ENCODE assay signal across 29 cellular contexts in genomic region chr22:35135165-35135564, GRCh38.
DNase-seq lines count a peak whose midpoint lies in the region; ATAC-seq and TF ChIP-seq lines count a peak whose summit lies in the region.
"Had no signal": no experiment of that assay in that cellular context is flagged by ENCODE, and none has a peak within 500 bp of the region (broad histone marks: within the 10 kb centered on the region; RNA-seq: fewer than 3 reads in every experiment).

No MANE protein-coding gene starts in this region.

- CTCF ChIA-PET in activated CD8-positive, alpha-beta T cell treated with anti-CD3 and anti-CD28 coated beads, Interleukin-2, amount 10 ng/mL, durations not matched to agents 7 days and 5 days (lab: Charles Lee), result no interaction called here
- CTCF ChIA-PET in activated CD8-positive, alpha-beta T cell treated with anti-CD3 and anti-CD28 coated beads for 36 hours (lab: Charles Lee), result no interaction called here

- H3K4me1 ChIP-seq in endodermal cell (ENCODE audit: control insufficient read depth, insufficient read depth, low read length) (peaks cover 11% of the 10 kb centered on the region), transverse colon (peaks cover 7 to 32% (median 15%) of the 10 kb centered on the region in 4 donors)
- H3K4me1 ChIP-seq: BE2C, gastrocnemius medialis, pancreas had no signal

- H3K27ac ChIP-seq in endodermal cell (ENCODE audit: low read depth, low read length), result peak overlapping the region; percentile 5
- peak overlapping the region; percentile 58 to 82 (median 63) for H3K27ac ChIP-seq in transverse colon
- H3K27ac ChIP-seq: gastrocnemius medialis, pancreas had no signal

- intact Hi-C loops in activated CD8-positive, alpha-beta T cell treated with anti-CD3 and anti-CD28 coated beads for 36 hours (cut with micrococcal nuclease), result no loop called here
- intact Hi-C loops in transverse colon (cut with DNase I; ENCODE audit: low total_unique reads), result no loop called here

- TF ChIP-seq EP300 in transverse colon (IDR thresholded peaks at IDR 0.05; ENCODE audit: low read depth), result no peak

- peaks cover 26% of the 10 kb centered on the region for H3K4me1 Mint-ChIP-seq in activated CD8-positive, alpha-beta T cell treated with anti-CD3 and anti-CD28 coated beads, Interleukin-2, amount 10 ng/mL, durations not matched to agents 7 days and 5 days (ENCODE audit: low read depth)
- H3K4me1 Mint-ChIP-seq in activated CD8-positive, alpha-beta T cell treated with anti-CD3 and anti-CD28 coated beads for 36 hours (ENCODE audit: low read depth), result no peaks in the 10 kb centered on the region
- peaks cover 58% of the 10 kb centered on the region for H3K4me1 Mint-ChIP-seq in endodermal cell
- H3K4me1 Mint-ChIP-seq: memory B cell had no signal

- H3K9me3 ChIP-seq in endodermal cell (ENCODE audit: control insufficient read depth, low read length), result no peaks in the 10 kb centered on the region
- H3K9me3 ChIP-seq in transverse colon, result no peaks in the 10 kb centered on the region
- H3K9me3 ChIP-seq: BE2C, gastrocnemius medialis, MG63, pancreas had no signal

- no peaks in the 10 kb centered on the region for H3K36me3 Mint-ChIP-seq in activated CD8-positive, alpha-beta T cell treated with anti-CD3 and anti-CD28 coated beads, Interleukin-2, amount 10 ng/mL, durations not matched to agents 7 days and 5 days (ENCODE audit: low read depth)
- no peaks in the 10 kb centered on the region for H3K36me3 Mint-ChIP-seq in activated CD8-positive, alpha-beta T cell treated with anti-CD3 and anti-CD28 coated beads for 36 hours (ENCODE audit: low read depth)
- H3K36me3 Mint-ChIP-seq in endodermal cell (ENCODE audit: low read depth), result no peaks in the 10 kb centered on the region
- H3K36me3 Mint-ChIP-seq: memory B cell; naive thymus-derived CD8-positive, alpha-beta T cell; T-cell had no signal

- peak overlapping the region; percentile 65 for H3K27ac Mint-ChIP-seq in activated CD8-positive, alpha-beta T cell treated with anti-CD3 and anti-CD28 coated beads, Interleukin-2, amount 10 ng/mL, durations not matched to agents 7 days and 5 days
- H3K27ac Mint-ChIP-seq in activated CD8-positive, alpha-beta T cell treated with anti-CD3 and anti-CD28 coated beads for 36 hours, result no peak overlapping the region
- H3K27ac Mint-ChIP-seq in endodermal cell, result no peak overlapping the region
- H3K27ac Mint-ChIP-seq: HFFc6; IgD-negative memory B cell; memory B cell; naive thymus-derived CD8-positive, alpha-beta T cell; T-cell had no signal

- no peak for DNase-seq in activated CD8-positive, alpha-beta T cell treated with anti-CD3 and anti-CD28 coated beads, Interleukin-2, amount 10 ng/mL, durations not matched to agents 7 days and 5 days
- DNase-seq in activated CD8-positive, alpha-beta T cell treated with anti-CD3 and anti-CD28 coated beads for 36 hours, result no peak
- DNase-seq in NCI-H69 (lab: John Stamatoyannopoulos, UW) (peak; percentile 56), endodermal cell (no peak), transverse colon (no peak), anterior cingulate cortex (lab: John Stamatoyannopoulos, UW) (no peak), HuH-7.5 (ENCODE audit: low spot score) (no peak), RKO (ENCODE audit: low spot score) (no peak)
- DNase-seq: activated CD4-positive, alpha-beta T cell treated with anti-CD3 and anti-CD28 coated beads, Interleukin-2, amount 10 ng/mL, durations not matched to agents 24 days and 14 days; activated CD8-positive, alpha-beta memory T cell treated with anti-CD3 and anti-CD28 coated beads, Interleukin-2, amount 50 U/mL, for 48 hours; activated effector memory CD4-positive, alpha-beta T cell treated with Interleukin-2 at 50 U/mL for 16 hours; BE2C; effector CD8-positive, alpha-beta T cell; gastrocnemius medialis; HFFc6; kidney glomerular epithelial cell; MG63; naive thymus-derived CD8-positive, alpha-beta T cell; NCI-H146; NCI-H2171 treated with DMSO at 0.1 percent for 48 hours; NCI-H526 treated with DMSO at 0.1 percent for 48 hours; pancreas; right cardiac atrium; SHP77 treated with DMSO at 0.1 percent for 48 hours; stimulated activated CD4-positive, alpha-beta T cell treated with anti-CD3 and anti-CD28 coated beads, Interleukin-15, amount 100 ng/mL, for 24 hours; T-cell had no signal

- H3K27me3 Mint-ChIP-seq in activated CD8-positive, alpha-beta T cell treated with anti-CD3 and anti-CD28 coated beads, Interleukin-2, amount 10 ng/mL, durations not matched to agents 7 days and 5 days (ENCODE audit: low read depth), result peaks cover 14% of the 10 kb centered on the region
- peaks cover 19% of the 10 kb centered on the region for H3K27me3 Mint-ChIP-seq in activated CD8-positive, alpha-beta T cell treated with anti-CD3 and anti-CD28 coated beads for 36 hours
- peaks cover 31% of the 10 kb centered on the region for H3K27me3 Mint-ChIP-seq in endodermal cell (ENCODE audit: insufficient read depth)

- TF ChIP-seq POLR2A in transverse colon (IDR thresholded peaks at IDR 0.05), result no peak

- peak overlapping the region; percentile 20 for H3K4me3 Mint-ChIP-seq in activated CD8-positive, alpha-beta T cell treated with anti-CD3 and anti-CD28 coated beads, Interleukin-2, amount 10 ng/mL, durations not matched to agents 7 days and 5 days
- H3K4me3 Mint-ChIP-seq in activated CD8-positive, alpha-beta T cell treated with anti-CD3 and anti-CD28 coated beads for 36 hours, result no peak overlapping the region
- no peak overlapping the region for H3K4me3 Mint-ChIP-seq in endodermal cell
- H3K4me3 Mint-ChIP-seq: activated CD4-positive, alpha-beta T cell treated with anti-CD3 and anti-CD28 coated beads, Interleukin-2, amount 10 ng/mL, durations not matched to agents 24 days and 14 days; HFFc6; IgD-negative memory B cell; memory B cell; naive thymus-derived CD8-positive, alpha-beta T cell; T-cell had no signal

- in situ Hi-C loops in transverse colon (cut with MboI; ENCODE audit: low pct_ligation_motif_present in 1 of 4, low pct_unique_long_range_greater_than_20kb in 1 of 4, low sequenced_read_pairs in 3 of 4), result no loop called here

- no peak for TF ChIP-seq CTCF in activated CD8-positive, alpha-beta T cell treated with anti-CD3 and anti-CD28 coated beads for 36 hours (IDR thresholded peaks at IDR 0.05)
- TF ChIP-seq CTCF in endodermal cell (conservative IDR thresholded peaks at IDR 0.05) (no peak), transverse colon (IDR thresholded peaks at IDR 0.05) (no peak)

- WGBS in endodermal cell (ENCODE audit: insufficient coverage in 1 of 2, insufficient read length in 1 of 2), 2 experiments, result 54 to 57% methylated on average over 3 to 5 of the region's 5 CpGs
- 40 to 52% methylated on average over 1 to 5 of the region's 5 CpGs for WGBS in transverse colon (ENCODE audit: low coverage in 1 of 2), 2 donors

- H3K27me3 ChIP-seq in endodermal cell (ENCODE audit: control insufficient read depth, insufficient read depth, low read length, poor library complexity, severe bottlenecking) (peaks cover 44% of the 10 kb centered on the region), transverse colon (no peaks in the 10 kb centered on the region)
- H3K27me3 ChIP-seq: BE2C, MG63, pancreas had no signal

- no peak overlapping the region for H3K9ac ChIP-seq in endodermal cell (ENCODE audit: extremely low read depth, low read length, poor library complexity, severe bottlenecking)

- H3K4me3 ChIP-seq in endodermal cell (ENCODE audit: low read length), result peak overlapping the region; percentile 15
- H3K4me3 ChIP-seq in transverse colon, result peak overlapping the region in 1 of 4 donors; percentile 2
- H3K4me3 ChIP-seq: gastrocnemius medialis, MG63, pancreas had no signal

- no peak for ATAC-seq in activated CD8-positive, alpha-beta T cell treated with anti-CD3 and anti-CD28 coated beads, Interleukin-2, amount 10 ng/mL, durations not matched to agents 7 days and 5 days
- ATAC-seq in activated CD8-positive, alpha-beta T cell treated with anti-CD3 and anti-CD28 coated beads for 36 hours, result no peak
- ATAC-seq: esophagus mucosa; gastrocnemius medialis; naive thymus-derived CD8-positive, alpha-beta T cell; T-cell had no signal

- H3K9me3 Mint-ChIP-seq in activated CD8-positive, alpha-beta T cell treated with anti-CD3 and anti-CD28 coated beads, Interleukin-2, amount 10 ng/mL, durations not matched to agents 7 days and 5 days (ENCODE audit: insufficient read depth), result no peaks in the 10 kb centered on the region
- H3K9me3 Mint-ChIP-seq in activated CD8-positive, alpha-beta T cell treated with anti-CD3 and anti-CD28 coated beads for 36 hours, result no peaks in the 10 kb centered on the region
- H3K9me3 Mint-ChIP-seq in endodermal cell, result no peaks in the 10 kb centered on the region
- H3K9me3 Mint-ChIP-seq: activated CD4-positive, alpha-beta T cell treated with anti-CD3 and anti-CD28 coated beads, Interleukin-2, amount 10 ng/mL, durations not matched to agents 24 days and 14 days; memory B cell; naive thymus-derived CD8-positive, alpha-beta T cell; T-cell had no signal

- H3K36me3 ChIP-seq in endodermal cell (ENCODE audit: control insufficient read depth, insufficient read depth, low read length) (no peaks in the 10 kb centered on the region), transverse colon (no peaks in the 10 kb centered on the region)
- H3K36me3 ChIP-seq: BE2C, gastrocnemius medialis, MG63, pancreas had no signal

- POLR2A ChIA-PET in activated CD8-positive, alpha-beta T cell treated with anti-CD3 and anti-CD28 coated beads, Interleukin-2, amount 10 ng/mL, durations not matched to agents 7 days and 5 days (lab: Charles Lee), result no interaction called here
- POLR2A ChIA-PET in activated CD8-positive, alpha-beta T cell treated with anti-CD3 and anti-CD28 coated beads for 36 hours (lab: Charles Lee), result no interaction called here
